In genomic region chr7:88638583-88638982, GRCh38 we compare ENCODE assay signal across 32 cellular contexts.
"Had no signal": no experiment of that assay in that cellular context is flagged by ENCODE, and none has a peak within 500 bp of the region (broad histone marks: within the 10 kb centered on the region; RNA-seq: fewer than 3 reads in every experiment).

No MANE protein-coding gene starts in this region.

- H3K27me3 Mint-ChIP-seq: activated CD8-positive, alpha-beta T cell treated with anti-CD3 and anti-CD28 coated beads for 36 hours; activated naive CD8-positive, alpha-beta T cell treated with anti-CD3 and anti-CD28 coated beads for 36 hours; activated T-helper 17 cell treated with anti-CD3 and anti-CD28 coated beads, Interleukin-2, amount 50 U/mL, for 72 hours; central memory CD8-positive, alpha-beta T cell had no signal

- H3K27me3 ChIP-seq: cardiac muscle cell, MG63, SJCRH30 had no signal

- ATAC-seq: activated CD8-positive, alpha-beta T cell treated with anti-CD3 and anti-CD28 coated beads for 36 hours; activated T-cell treated with anti-CD3 and anti-CD28 coated beads, Interleukin-2, amount 50 U/mL, for 72 hours; activated T-helper 17 cell treated with anti-CD3 and anti-CD28 coated beads, Interleukin-2, amount 50 U/mL, for 72 hours; Panc1 had no signal

- H3K4me3 ChIP-seq: cardiac muscle cell, MG63, SJCRH30, SK-N-MC had no signal

- H3K27ac Mint-ChIP-seq: activated CD8-positive, alpha-beta T cell treated with anti-CD3 and anti-CD28 coated beads for 36 hours; activated naive CD8-positive, alpha-beta T cell treated with anti-CD3 and anti-CD28 coated beads for 36 hours; activated T-cell treated with anti-CD3 and anti-CD28 coated beads, Interleukin-2, amount 50 U/mL, for 72 hours; activated T-helper 17 cell treated with anti-CD3 and anti-CD28 coated beads, Interleukin-2, amount 50 U/mL, for 72 hours had no signal

- H3K4me3 Mint-ChIP-seq: activated CD8-positive, alpha-beta T cell treated with anti-CD3 and anti-CD28 coated beads for 36 hours; activated naive CD8-positive, alpha-beta T cell treated with anti-CD3 and anti-CD28 coated beads for 36 hours; activated T-cell treated with anti-CD3 and anti-CD28 coated beads, Interleukin-2, amount 50 U/mL, for 72 hours; activated T-helper 17 cell treated with anti-CD3 and anti-CD28 coated beads, Interleukin-2, amount 50 U/mL, for 72 hours; central memory CD8-positive, alpha-beta T cell had no signal

- DNase-seq: activated CD4-positive, alpha-beta T cell treated with anti-CD3 and anti-CD28 coated beads for 1 hour; activated CD4-positive, alpha-beta T cell treated with anti-CD3 and anti-CD28 coated beads for 48 hours; activated CD4-positive, alpha-beta T cell treated with anti-CD3 and anti-CD28 coated beads, Interleukin-2, amount 50 U/mL, for 4 hours; activated CD4-positive, CD25-positive, alpha-beta regulatory T cell; activated CD8-positive, alpha-beta T cell treated with anti-CD3 and anti-CD28 coated beads for 36 hours; activated effector memory CD4-positive, alpha-beta T cell treated with anti-CD3 and anti-CD28 coated beads, Interleukin-2, amount 50 U/mL, for 16 hours; activated naive CD4-positive, alpha-beta T cell; activated naive CD4-positive, alpha-beta T cell treated with anti-CD3 and anti-CD28 coated beads, Interleukin-2, amount 50 U/mL, for 16 hours; activated naive CD8-positive, alpha-beta T cell treated with anti-CD3 and anti-CD28 coated beads for 36 hours; activated T-cell treated with anti-CD3 and anti-CD28 coated beads, Interleukin-2, amount 50 U/mL, for 1 hour; activated T-cell treated with anti-CD3 and anti-CD28 coated beads, Interleukin-2, amount 50 U/mL, for 72 hours; amniotic stem cell; aorta; Kasumi-1; KG1; MG63; NCI-H1092 treated with DMSO at 0.1 percent for 48 hours; NCI-H1417 treated with DMSO at 0.1 percent for 48 hours; NCI-H187 treated with DMSO at 0.1 percent for 48 hours; NCI-H2081; NCI-H345; NCI-H524 treated with DMSO at 0.1 percent for 48 hours; NCI-H748 treated with DMSO at 0.1 percent for 48 hours; SHP77; SJCRH30; T1000; WERI-Rb-1 had no signal

- H3K4me1 Mint-ChIP-seq: activated naive CD8-positive, alpha-beta T cell treated with anti-CD3 and anti-CD28 coated beads for 36 hours; activated T-helper 17 cell treated with anti-CD3 and anti-CD28 coated beads, Interleukin-2, amount 50 U/mL, for 72 hours; central memory CD8-positive, alpha-beta T cell had no signal

- H3K9me3 Mint-ChIP-seq: activated CD8-positive, alpha-beta T cell treated with anti-CD3 and anti-CD28 coated beads for 36 hours; activated naive CD8-positive, alpha-beta T cell treated with anti-CD3 and anti-CD28 coated beads for 36 hours; activated T-cell treated with anti-CD3 and anti-CD28 coated beads, Interleukin-2, amount 50 U/mL, for 72 hours had no signal

- H3K4me1 ChIP-seq: SJCRH30 had no signal

- H3K36me3 ChIP-seq: cardiac muscle cell, MG63, SJCRH30, WERI-Rb-1 had no signal

- H3K36me3 Mint-ChIP-seq: activated naive CD8-positive, alpha-beta T cell treated with anti-CD3 and anti-CD28 coated beads for 36 hours had no signal

- H3K27ac ChIP-seq: cardiac muscle cell, SJCRH30, SK-N-MC, WERI-Rb-1 had no signal

- H3K9me3 ChIP-seq: MG63, SJCRH30 had no signal
